ENCODE assay signal across 16 cellular contexts in the genomic region with DNA sequence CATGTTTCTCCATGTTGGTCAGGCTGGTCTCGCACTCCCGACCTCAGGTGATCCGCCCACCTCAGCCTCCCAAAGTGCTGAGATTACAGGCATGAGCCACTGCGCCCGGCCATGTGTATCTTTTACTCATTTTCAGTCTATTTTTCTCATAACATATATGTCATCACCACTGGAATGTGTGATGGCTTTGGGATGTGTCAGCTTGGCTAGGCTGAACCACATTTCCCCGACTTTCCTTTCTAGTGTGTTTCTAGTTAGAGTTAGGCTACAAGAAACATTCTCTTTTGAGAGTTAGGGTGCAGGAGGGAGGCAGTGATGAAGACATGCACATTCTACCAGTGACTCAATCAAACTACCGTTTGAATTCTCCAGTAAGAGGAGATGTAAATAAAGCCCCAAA.
A peak's percentile ranks its signal among the peaks of the same experiment; 100 is the strongest.
DNase-seq lines count a peak whose midpoint lies in the region; ATAC-seq and TF ChIP-seq lines count a peak whose summit lies in the region.
"Had no signal": no experiment of that assay in that cellular context is flagged by ENCODE, and none has a peak within 500 bp of the region (broad histone marks: within the 10 kb centered on the region; RNA-seq: fewer than 3 reads in every experiment).

No MANE protein-coding gene starts in this region.

- no peak for TF ChIP-seq CTCF in AG09309 (IDR thresholded peaks at IDR 0.05; ENCODE audit: control insufficient read depth, insufficient read depth, low read depth, low read length, missing control alignments)
- no peak for TF ChIP-seq CTCF in astrocyte of the spinal cord (IDR thresholded peaks at IDR 0.05; ENCODE audit: low read depth, low read length)

- H3K4me3 ChIP-seq in AG09309 (ENCODE audit: control insufficient read depth, low read depth, low read length) (no peak overlapping the region), astrocyte of the spinal cord (ENCODE audit: low read depth, low read length) (no peak overlapping the region)
- H3K4me3 ChIP-seq: neural progenitor cell, SJCRH30 had no signal

- no peak for ATAC-seq in HG02642 (IDR thresholded peaks at IDR 0.05; ENCODE audit: poor library complexity, unreplicated experiment)
- ATAC-seq in HG03565 (IDR thresholded peaks at IDR 0.05; ENCODE audit: unreplicated experiment) = no peak
- no peak for ATAC-seq in HG03045 (IDR thresholded peaks at IDR 0.05; ENCODE audit: unreplicated experiment)
- ATAC-seq: activated naive CD8-positive, alpha-beta T cell treated with anti-CD3 and anti-CD28 coated beads, Interleukin-2, amount 50 U/mL, for 24 hours; activated T-cell treated with anti-CD3 and anti-CD28 coated beads, Interleukin-2, amount 50 U/mL, for 4 hours; stimulated activated naive CD8-positive, alpha-beta T cell treated with anti-CD3 and anti-CD28 coated beads, Interleukin-15, Interleukin-2, amounts not matched to agents 100 U/mL and 50 U/mL, for 24 hours had no signal

- DNase-seq in AG09309 (ENCODE audit: low read depth) (peak; percentile 94), HS-27A (ENCODE audit: low read depth) (peak; percentile 79), astrocyte of the spinal cord (ENCODE audit: low read depth, low spot score) (peak; percentile 89), kidney tubule cell (ENCODE audit: low spot score) (peak; percentile 97)
- DNase-seq in stimulated activated CD4-positive, alpha-beta T cell treated with anti-CD3 and anti-CD28 coated beads, Interleukin-4, amount 100 ng/mL, for 24 hours = no peak
- DNase-seq: activated naive CD8-positive, alpha-beta T cell treated with anti-CD3 and anti-CD28 coated beads, Interleukin-2, amount 50 U/mL, for 24 hours; activated T-cell treated with anti-CD3 and anti-CD28 coated beads, Interleukin-2, amount 50 U/mL, for 4 hours; BE2C; dermis blood vessel endothelial cell; foreskin melanocyte; SJCRH30; stimulated activated naive CD8-positive, alpha-beta T cell treated with anti-CD3 and anti-CD28 coated beads, Interleukin-15, Interleukin-2, amounts not matched to agents 100 U/mL and 50 U/mL, for 24 hours had no signal

- in situ Hi-C loops in astrocyte of the spinal cord (cut with HindIII; ENCODE audit: low sequenced_read_pairs) = no loop called here
